In genomic region chr6:153002613-153003293, GRCh38 we compare ENCODE assay signal across 1 cellular context.
TF ChIP-seq lines count a peak whose summit lies in the region.

Gene MTRF1L, minus strand, starts transcription at chr6:153002709. Its CDS starts 24 bp downstream, at chr6:153002685.

TF ChIP-seq in HepG2, 621 proteins besides CTCF, POLR2A, EP300 and RAD21 (continued from another document and continues in another):
- TF ChIP-seq DBP (CRISPR knock-in tag; IDR thresholded peaks at IDR 0.05; ENCODE audit: not compliant biosample characterization) (no peak), MBD4 (IDR thresholded peaks at IDR 0.05; ENCODE audit: borderline replicate concordance, low read length) (no peak), MTF2 (CRISPR knock-in tag; IDR thresholded peaks at IDR 0.05; ENCODE audit: borderline replicate concordance) (no peak), TOE1 (CRISPR knock-in tag; IDR thresholded peaks at IDR 0.05) (peak; percentile 63; the same call in 1 of the 2 replicates), SNAPC4 (CRISPR knock-in tag; IDR thresholded peaks at IDR 0.05) (0 out of 2 replicates have a peak, but pooled peaks have one; percentile 16), SALL1 (CRISPR knock-in tag; IDR thresholded peaks at IDR 0.05) (peak; percentile 67), ZFAT (CRISPR knock-in tag; conservative IDR thresholded peaks at IDR 0.05) (no peak), PHF5A (CRISPR knock-in tag; IDR thresholded peaks at IDR 0.05; ENCODE audit: low read depth, unreplicated experiment) (peak; percentile 63), HNRNPK (IDR thresholded peaks at IDR 0.05; ENCODE audit: low read depth, low read length, poor library complexity, severe bottlenecking) (no peak), CREM (IDR thresholded peaks at IDR 0.05) (peak; percentile 72), CREM (CRISPR knock-in tag; IDR thresholded peaks at IDR 0.05) (no peak), ZNF773 (CRISPR knock-in tag; IDR thresholded peaks at IDR 0.05; ENCODE audit: borderline replicate concordance) (0 out of 2 replicates have a peak, but pooled peaks have one; percentile 64), UBTF (CRISPR knock-in tag; IDR thresholded peaks at IDR 0.05) (peak; percentile 77), MAFG (CRISPR knock-in tag; IDR thresholded peaks at IDR 0.05) (no peak), ETV5 (CRISPR knock-in tag; IDR thresholded peaks at IDR 0.05; ENCODE audit: borderline replicate concordance) (peak; percentile 87), KLF12 (CRISPR knock-in tag; IDR thresholded peaks at IDR 0.05; ENCODE audit: borderline replicate concordance) (peak; percentile 64; the same call in 1 of the 2 replicates), ZNF788 (CRISPR knock-in tag; IDR thresholded peaks at IDR 0.05; ENCODE audit: borderline replicate concordance) (peak; percentile 87; the same call in 1 of the 2 replicates), CENPT (CRISPR knock-in tag; IDR thresholded peaks at IDR 0.05; ENCODE audit: low read depth) (no peak), CENPBD1 (CRISPR knock-in tag; IDR thresholded peaks at IDR 0.05; ENCODE audit: borderline replicate concordance, low read depth) (peak; percentile 27; the same call in 1 of the 2 replicates), ARID5B (CRISPR knock-in tag; IDR thresholded peaks at IDR 0.05) (peak; percentile 64), ZNF343 (CRISPR knock-in tag; IDR thresholded peaks at IDR 0.05) (no peak), NCOA5 (CRISPR knock-in tag; IDR thresholded peaks at IDR 0.05) (no peak; the same call in 1 of the 2 replicates), ZBTB37 (CRISPR knock-in tag; IDR thresholded peaks at IDR 0.05) (no peak), GMEB1 (CRISPR knock-in tag; IDR thresholded peaks at IDR 0.05; ENCODE audit: borderline replicate concordance) (peak; percentile 89), ZFP1 (CRISPR knock-in tag; IDR thresholded peaks at IDR 0.05) (peak; percentile 47; the same call in 1 of the 2 replicates), HDAC1 (CRISPR knock-in tag; IDR thresholded peaks at IDR 0.05) (peak; percentile 72), ZNF205 (CRISPR knock-in tag; IDR thresholded peaks at IDR 0.05) (no peak), ZNF225 (CRISPR knock-in tag; IDR thresholded peaks at IDR 0.05) (no peak), SPEN (CRISPR knock-in tag; IDR thresholded peaks at IDR 0.05; ENCODE audit: low read depth) (peak; percentile 95), HMGXB3 (CRISPR knock-in tag; IDR thresholded peaks at IDR 0.05; ENCODE audit: borderline replicate concordance) (peak; percentile 55), ELK4 (CRISPR knock-in tag; IDR thresholded peaks at IDR 0.05; ENCODE audit: borderline replicate concordance) (peak; percentile 42; the same call in 1 of the 2 replicates)
